Comparison of ENCODE assay signal across 21 cellular contexts in the genomic region with DNA sequence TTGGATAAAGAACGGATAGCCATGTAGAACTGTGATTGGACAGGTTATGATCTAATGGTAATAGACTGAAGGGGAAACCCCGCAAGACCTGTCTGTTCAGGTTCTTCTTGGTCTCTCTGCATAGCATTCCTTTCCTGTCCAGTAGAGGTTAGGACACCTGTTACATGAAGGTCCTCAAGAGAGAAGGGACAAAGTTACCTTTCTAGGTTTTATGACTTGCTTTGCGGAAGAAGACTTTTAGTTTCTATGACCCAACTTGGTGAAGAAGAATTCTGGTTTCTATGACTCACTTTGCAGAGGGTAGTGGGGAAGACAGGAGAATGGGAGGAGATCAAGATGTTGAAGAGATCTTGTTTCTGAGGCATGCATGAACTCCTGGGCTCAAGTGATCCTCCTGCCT.
DNase-seq lines count a peak whose midpoint lies in the region; ATAC-seq, FAIRE-seq and TF ChIP-seq lines count a peak whose summit lies in the region.
"Had no signal": no experiment of that assay in that cellular context is flagged by ENCODE, and none has a peak within 500 bp of the region (broad histone marks: within the 10 kb centered on the region; RNA-seq: fewer than 3 reads in every experiment).

No MANE protein-coding gene starts in this region.

- no peak for DNase-seq in GM12878 (ENCODE audit: low read depth, low spot score)
- no peak for DNase-seq in tibial artery
- DNase-seq in ecto neural progenitor cell (ENCODE audit: low spot score): no peak
- DNase-seq in A172 (ENCODE audit: low spot score): no peak
- DNase-seq: activated B cell treated with CpG ODN at 0.5 μM for 24 hours; activated CD8-positive, alpha-beta memory T cell treated with anti-CD3 and anti-CD28 coated beads, Interleukin-2, amount 10 ng/mL, durations not matched to agents 7 days and 5 days; activated naive CD4-positive, alpha-beta T cell treated with anti-CD3 and anti-CD28 coated beads for 36 hours; brain microvascular endothelial cell; DMS 273 treated with DMSO at 0.1 percent for 48 hours; hippocampal formation; Kasumi-1; left cardiac atrium; NCI-H146; ovary; stimulated activated naive CD4-positive, alpha-beta T cell treated with Interleukin-2 at 50 U/mL for 16 hours had no signal

- peaks cover 10% of the 10 kb centered on the region; the same call in 1 of the 2 replicates for H3K4me1 ChIP-seq in GM12878 (ENCODE audit: control insufficient read depth, insufficient read depth, low read length)
- no peaks in the 10 kb centered on the region for H3K4me1 ChIP-seq in tibial artery

- TF ChIP-seq CTCF in GM12878 (IDR thresholded peaks at IDR 0.05 in 2 of 3, conservative IDR thresholded peaks at IDR 0.05 in 1 of 3; ENCODE audit: control insufficient read depth in 2 of 3, extremely low read depth in 1 of 3, insufficient read depth in 1 of 3, low read depth in 3 of 3, low read length in 3 of 3) (no peak), tibial artery (IDR thresholded peaks at IDR 0.05) (no peak)

- TF ChIP-seq EP300 in GM12878 (IDR thresholded peaks at IDR 0.05; ENCODE audit: borderline replicate concordance in 1 of 2, control insufficient read depth in 1 of 2, low read depth in 2 of 2, low read length in 2 of 2): no peak

- H3K9me3 ChIP-seq in GM12878 (replicated peaks; ENCODE audit: control insufficient read depth, insufficient read depth, low read length): no peaks in the 10 kb centered on the region
- no peaks in the 10 kb centered on the region for H3K9me3 ChIP-seq in tibial artery
- H3K9me3 ChIP-seq: ovary had no signal

- peak; percentile 52 for ATAC-seq in GM18867 (IDR thresholded peaks at IDR 0.05; ENCODE audit: unreplicated experiment)
- peak; percentile 43 for ATAC-seq in GM21447 (IDR thresholded peaks at IDR 0.05; ENCODE audit: unreplicated experiment)
- peak; percentile 39 for ATAC-seq in HG03135 (IDR thresholded peaks at IDR 0.05; ENCODE audit: unreplicated experiment)
- ATAC-seq in GM12878: no peak; the same call in 1 of the 3 replicates
- ATAC-seq in GM19035 (IDR thresholded peaks at IDR 0.05; ENCODE audit: unreplicated experiment): no peak
- ATAC-seq: activated CD8-positive, alpha-beta memory T cell treated with anti-CD3 and anti-CD28 coated beads, Interleukin-2, amount 10 ng/mL, durations not matched to agents 7 days and 5 days; left cardiac atrium had no signal

- POLR2A ChIA-PET in GM12878 (lab: Charles Lee): no interaction called here

- H3K4me3 ChIP-seq in GM12878 (no peak overlapping the region), tibial artery (no peak overlapping the region)
- H3K4me3 ChIP-seq: ovary had no signal

- no peak overlapping the region for H3K27ac ChIP-seq in GM12878 (ENCODE audit: control insufficient read depth, insufficient read depth)
- H3K27ac ChIP-seq in tibial artery: no peak overlapping the region
- H3K27ac ChIP-seq: brain microvascular endothelial cell, ovary had no signal

- TF ChIP-seq POLR2A in GM12878 (IDR thresholded peaks at IDR 0.05; ENCODE audit: low read depth, low read length): no peak

- H3K9ac ChIP-seq in GM12878 (ENCODE audit: control insufficient read depth, insufficient read depth, low read length): no peak overlapping the region

- in situ Hi-C loops in GM12878 (cut with MboI): no loop called here

- RAD21 ChIA-PET in GM12878 (lab: Charles Lee; ENCODE audit: unreplicated experiment): no interaction called here

- no peaks in the 10 kb centered on the region for H3K36me3 ChIP-seq in GM12878 (ENCODE audit: control insufficient read depth in 2 of 2, insufficient read depth in 2 of 2, low read length in 1 of 2)
- no peaks in the 10 kb centered on the region for H3K36me3 ChIP-seq in tibial artery
- H3K36me3 ChIP-seq: brain microvascular endothelial cell, ovary had no signal

- no peaks in the 10 kb centered on the region for H3K27me3 ChIP-seq in GM12878 (replicated peaks in 1 of 2; ENCODE audit: control insufficient read depth in 2 of 2, insufficient read depth in 2 of 2, low read length in 1 of 2)
- no peaks in the 10 kb centered on the region for H3K27me3 ChIP-seq in tibial artery
- H3K27me3 ChIP-seq: brain microvascular endothelial cell, ovary had no signal

- H3K4me2 ChIP-seq in GM12878 (ENCODE audit: control insufficient read depth, insufficient read depth): no peak overlapping the region

- FAIRE-seq in GM12878 (lab: Jason Lieb, UNC): peak; percentile 35
- FAIRE-seq: H1, urothelium cell line had no signal

- BruUV-seq in GM12878 (replicated peaks; lab: Mats Ljungman, UMichigan): no TSS peak

- intact Hi-C loops in GM12878 (cut with micrococcal nuclease; ENCODE audit: unreplicated experiment) (no loop called here), tibial artery (cut with DNase I; ENCODE audit: low total_unique reads) (no loop called here)

- SMC1A ChIA-PET in GM12878 (lab: Charles Lee; ENCODE audit: uncharacterized antibody, unreplicated experiment): no interaction called here

- H2AFZ ChIP-seq in GM12878 (ENCODE audit: control insufficient read depth, low read depth, low read length): no peak overlapping the region

- CTCF ChIA-PET in GM12878 (lab: Yijun Ruan, JAX): no interaction called here

- H3K79me2 ChIP-seq in GM12878 (ENCODE audit: control insufficient read depth, insufficient read depth, low read length): no peaks in the 10 kb centered on the region

- no peak for TF ChIP-seq RAD21 in GM12878 (IDR thresholded peaks at IDR 0.05; ENCODE audit: insufficient read depth, low read depth, low read length)

- WGBS in GM12878 (ENCODE audit: insufficient coverage, insufficient replicate concordance, low lambda C conversion rate, missing lambda C conversion rate): 71% methylated on average over 3 of the region's 3 CpGs

- H4K20me1 ChIP-seq in GM12878 (ENCODE audit: control insufficient read depth, insufficient read depth): no peaks in the 10 kb centered on the region

TF ChIP-seq in GM12878, 131 proteins besides CTCF, POLR2A, EP300 and RAD21:
- TF ChIP-seq, protein P1, sequence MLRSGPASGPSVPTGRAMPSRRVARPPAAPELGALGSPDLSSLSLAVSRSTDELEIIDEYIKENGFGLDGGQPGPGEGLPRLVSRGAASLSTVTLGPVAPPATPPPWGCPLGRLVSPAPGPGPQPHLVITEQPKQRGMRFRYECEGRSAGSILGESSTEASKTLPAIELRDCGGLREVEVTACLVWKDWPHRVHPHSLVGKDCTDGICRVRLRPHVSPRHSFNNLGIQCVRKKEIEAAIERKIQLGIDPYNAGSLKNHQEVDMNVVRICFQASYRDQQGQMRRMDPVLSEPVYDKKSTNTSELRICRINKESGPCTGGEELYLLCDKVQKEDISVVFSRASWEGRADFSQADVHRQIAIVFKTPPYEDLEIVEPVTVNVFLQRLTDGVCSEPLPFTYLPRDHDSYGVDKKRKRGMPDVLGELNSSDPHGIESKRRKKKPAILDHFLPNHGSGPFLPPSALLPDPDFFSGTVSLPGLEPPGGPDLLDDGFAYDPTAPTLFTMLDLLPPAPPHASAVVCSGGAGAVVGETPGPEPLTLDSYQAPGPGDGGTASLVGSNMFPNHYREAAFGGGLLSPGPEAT (IDR thresholded peaks at IDR 0.05; ENCODE audit: low read depth): no peak
- TF ChIP-seq HDAC6 (IDR thresholded peaks at IDR 0.05; ENCODE audit: unreplicated experiment): no peak
- no peak for TF ChIP-seq ZSCAN29 (IDR thresholded peaks at IDR 0.05)
- no peak for TF ChIP-seq GATAD2B (conservative IDR thresholded peaks at IDR 0.05; ENCODE audit: low read depth)
- no peak for TF ChIP-seq NFIC (IDR thresholded peaks at IDR 0.05; ENCODE audit: low read depth, low read length)
- no peak for TF ChIP-seq NR2C2 (IDR thresholded peaks at IDR 0.05; ENCODE audit: borderline replicate concordance, control insufficient read depth, insufficient read length, low read depth)
- TF ChIP-seq, protein P2, sequence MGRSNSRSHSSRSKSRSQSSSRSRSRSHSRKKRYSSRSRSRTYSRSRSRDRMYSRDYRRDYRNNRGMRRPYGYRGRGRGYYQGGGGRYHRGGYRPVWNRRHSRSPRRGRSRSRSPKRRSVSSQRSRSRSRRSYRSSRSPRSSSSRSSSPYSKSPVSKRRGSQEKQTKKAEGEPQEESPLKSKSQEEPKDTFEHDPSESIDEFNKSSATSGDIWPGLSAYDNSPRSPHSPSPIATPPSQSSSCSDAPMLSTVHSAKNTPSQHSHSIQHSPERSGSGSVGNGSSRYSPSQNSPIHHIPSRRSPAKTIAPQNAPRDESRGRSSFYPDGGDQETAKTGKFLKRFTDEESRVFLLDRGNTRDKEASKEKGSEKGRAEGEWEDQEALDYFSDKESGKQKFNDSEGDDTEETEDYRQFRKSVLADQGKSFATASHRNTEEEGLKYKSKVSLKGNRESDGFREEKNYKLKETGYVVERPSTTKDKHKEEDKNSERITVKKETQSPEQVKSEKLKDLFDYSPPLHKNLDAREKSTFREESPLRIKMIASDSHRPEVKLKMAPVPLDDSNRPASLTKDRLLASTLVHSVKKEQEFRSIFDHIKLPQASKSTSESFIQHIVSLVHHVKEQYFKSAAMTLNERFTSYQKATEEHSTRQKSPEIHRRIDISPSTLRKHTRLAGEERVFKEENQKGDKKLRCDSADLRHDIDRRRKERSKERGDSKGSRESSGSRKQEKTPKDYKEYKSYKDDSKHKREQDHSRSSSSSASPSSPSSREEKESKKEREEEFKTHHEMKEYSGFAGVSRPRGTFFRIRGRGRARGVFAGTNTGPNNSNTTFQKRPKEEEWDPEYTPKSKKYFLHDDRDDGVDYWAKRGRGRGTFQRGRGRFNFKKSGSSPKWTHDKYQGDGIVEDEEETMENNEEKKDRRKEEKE (IDR thresholded peaks at IDR 0.05): no peak
- TF ChIP-seq CHD4 (IDR thresholded peaks at IDR 0.05): no peak
- TF ChIP-seq PAX5 (IDR thresholded peaks at IDR 0.05; ENCODE audit: borderline replicate concordance, low read depth, low read length): no peak

Comparison
In these comparisons a context has a peak if more than half of its experiments do, and no peak if none do; other contexts are left out.
1. ATAC-seq: peak in GM18867 (single experiment), GM21447 (single experiment) and HG03135 (single experiment); none in GM12878 (single experiment) and GM19035 (single experiment).